ENCODE assay signal across 20 cellular contexts in the genomic region with DNA sequence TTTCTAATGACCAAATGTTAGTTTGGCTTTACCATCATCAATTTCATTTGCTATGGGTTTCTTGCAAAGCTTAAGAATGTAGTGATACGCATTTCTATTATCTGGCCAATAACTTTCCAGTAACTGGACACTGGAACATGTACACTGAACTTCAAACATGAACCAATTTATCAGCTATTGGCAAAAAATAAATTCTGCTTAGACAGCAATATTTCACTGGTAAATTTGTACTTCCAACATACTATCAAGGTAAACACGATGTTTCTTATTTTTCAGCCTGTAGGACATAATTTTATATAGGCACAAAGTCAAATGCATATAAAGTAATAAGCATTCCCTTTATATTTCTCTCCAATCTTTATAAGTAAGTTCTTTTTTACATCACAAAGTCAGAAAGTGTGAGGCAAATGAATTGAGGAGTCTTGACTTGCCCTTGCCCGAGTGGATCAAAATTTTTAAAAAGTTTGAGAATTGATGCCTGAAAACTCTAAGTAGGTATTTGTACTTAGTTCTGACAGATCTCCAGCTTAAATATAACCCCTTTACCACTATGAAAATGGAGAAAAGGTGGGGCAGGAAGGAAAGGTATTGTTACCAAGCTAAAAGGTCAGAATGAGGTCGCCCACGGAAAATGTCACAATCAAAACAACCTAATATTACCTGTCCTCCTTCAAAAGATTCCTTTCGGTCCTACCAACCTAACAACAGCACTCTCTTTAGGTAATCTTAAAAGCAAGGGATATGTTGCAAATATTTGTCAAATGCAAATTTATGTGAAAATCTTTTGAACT. TPM values are rescaled to one million over a fixed set of nuclear protein-coding genes. Genes with fewer than 3 reads are reported as not detected.
A peak's percentile ranks its signal among the peaks of the same experiment; 100 is the strongest.
DNase-seq lines count a peak whose midpoint lies in the region; ATAC-seq and TF ChIP-seq lines count a peak whose summit lies in the region.
"Had no signal": no experiment of that assay in that cellular context is flagged by ENCODE, and none has a peak within 500 bp of the region (broad histone marks: within the 10 kb centered on the region; RNA-seq: fewer than 3 reads in every experiment).

No MANE protein-coding gene starts in this region.

- H3K27ac ChIP-seq in urinary bladder (ENCODE audit: low read depth): peak overlapping the region; percentile 1
- H3K27ac ChIP-seq: WERI-Rb-1 had no signal

- intact Hi-C loops in natural killer cell (cut with micrococcal nuclease): no loop called here

- peaks cover 26% of the 10 kb centered on the region for H3K36me3 Mint-ChIP-seq in natural killer cell
- H3K36me3 Mint-ChIP-seq in natural killer cell treated with Interleukin-12 subunit alpha and Interleukin-12 subunit beta and Interleukin-15 and Interleukin-18, amount 100 ng/mL, for 72 hours: peaks cover 15% of the 10 kb centered on the region
- peaks cover 3% of the 10 kb centered on the region for H3K36me3 Mint-ChIP-seq in T-helper 17 cell (ENCODE audit: low read depth)

- no peak overlapping the region for H3K4me3 ChIP-seq in urinary bladder (ENCODE audit: low read depth, low read length)
- H3K4me3 ChIP-seq: HAP-1 had no signal

- H3K4me1 Mint-ChIP-seq in natural killer cell (peaks cover 25 to 32% of the 10 kb centered on the region in 2 donors), T-helper 17 cell (peaks cover 37% of the 10 kb centered on the region)
- H3K4me1 Mint-ChIP-seq in natural killer cell treated with Interleukin-12 subunit alpha and Interleukin-12 subunit beta and Interleukin-15 and Interleukin-18, amount 100 ng/mL, for 72 hours (ENCODE audit: low read depth in 2 of 2): peaks cover 0 to 11% of the 10 kb centered on the region in 2 donors

- no peaks in the 10 kb centered on the region for H3K4me1 ChIP-seq in urinary bladder (ENCODE audit: insufficient read depth)
- H3K4me1 ChIP-seq: HAP-1 had no signal

- H3K9me3 ChIP-seq in T-helper 17 cell (ENCODE audit: control insufficient read depth, low read length, poor library complexity, severe bottlenecking): no peaks in the 10 kb centered on the region
- H3K9me3 ChIP-seq: HAP-1 had no signal

- H3K4me3 Mint-ChIP-seq in natural killer cell (no peak overlapping the region), T-helper 17 cell (peak overlapping the region; percentile 74)
- H3K4me3 Mint-ChIP-seq in natural killer cell treated with Interleukin-12 subunit alpha and Interleukin-12 subunit beta and Interleukin-15 and Interleukin-18, amount 100 ng/mL, for 72 hours: no peak overlapping the region

- H3K9me3 Mint-ChIP-seq in natural killer cell: no peaks in the 10 kb centered on the region
- H3K9me3 Mint-ChIP-seq in natural killer cell treated with Interleukin-12 subunit alpha and Interleukin-12 subunit beta and Interleukin-15 and Interleukin-18, amount 100 ng/mL, for 72 hours: no peaks in the 10 kb centered on the region

- no peaks in the 10 kb centered on the region for H3K27me3 Mint-ChIP-seq in natural killer cell (ENCODE audit: low read depth in 2 of 2)
- H3K27me3 Mint-ChIP-seq in natural killer cell treated with Interleukin-12 subunit alpha and Interleukin-12 subunit beta and Interleukin-15 and Interleukin-18, amount 100 ng/mL, for 72 hours: no peaks in the 10 kb centered on the region
- no peaks in the 10 kb centered on the region for H3K27me3 Mint-ChIP-seq in T-helper 17 cell
- H3K27me3 Mint-ChIP-seq: progenitor cell of endocrine pancreas had no signal

- peaks cover 5% of the 10 kb centered on the region for H3K36me3 ChIP-seq in urinary bladder (ENCODE audit: insufficient read depth)

- WGBS in urinary bladder: 81% methylated on average over 6 of the region's 6 CpGs

- DNase-seq in natural killer cell (no peak), T-helper 17 cell (no peak), dermis microvascular lymphatic vessel endothelial cell (ENCODE audit: low read depth in 2 of 2) (peak; percentile 3 to 9), NCI-H2196 treated with DMSO at 0.1 percent for 48 hours (lab: John Stamatoyannopoulos, UW; ENCODE audit: unreplicated experiment) (no peak), HCEC 1CT (no peak)
- no peak for DNase-seq in natural killer cell treated with Interleukin-12 subunit alpha and Interleukin-12 subunit beta and Interleukin-15 and Interleukin-18, amount 100 ng/mL, for 72 hours (ENCODE audit: low spot score)
- DNase-seq: cerebellar nuclear complex; COR-L47; Karpas-422; left cardiac atrium; NCI-H1930; NCI-H226; NCI-H82; stimulated activated naive CD4-positive, alpha-beta T cell treated with Interleukin-2 at 50 U/mL for 16 hours; trophoblast cell; WERI-Rb-1 had no signal

- H3K27ac Mint-ChIP-seq in natural killer cell: peak overlapping the region; percentile 34 to 75
- H3K27ac Mint-ChIP-seq in natural killer cell treated with Interleukin-12 subunit alpha and Interleukin-12 subunit beta and Interleukin-15 and Interleukin-18, amount 100 ng/mL, for 72 hours: peak overlapping the region in 1 of 2 donors; percentile 19
- H3K27ac Mint-ChIP-seq in T-helper 17 cell: peak overlapping the region; percentile 90
- H3K27ac Mint-ChIP-seq: progenitor cell of endocrine pancreas had no signal

- ATAC-seq in natural killer cell (no peak), T-helper 17 cell (peak; percentile 75), GM21576 (IDR thresholded peaks at IDR 0.05; ENCODE audit: unreplicated experiment) (no peak)
- no peak for ATAC-seq in natural killer cell treated with Interleukin-12 subunit alpha and Interleukin-12 subunit beta and Interleukin-15 and Interleukin-18, amount 100 ng/mL, for 72 hours

- TF ChIP-seq CTCF in natural killer cell (IDR thresholded peaks at IDR 0.05): no peak

RNA-seq across cellular contexts. Expression of a gene that starts 41.3 kb away (rescaled TPM):
- total RNA-seq in natural killer cell: 100 to 1,000 TPM; 105 to 157 (median 126) TPM
- 10 to 100 TPM; 26.4 to 32.5 TPM for total RNA-seq in natural killer cell treated with Interleukin-12 subunit alpha and Interleukin-12 subunit beta and Interleukin-15 and Interleukin-18, amount 100 ng/mL, for 72 hours
- total RNA-seq in T-helper 17 cell: 10 to 100 TPM; 85.0 to 85.5 TPM
- total RNA-seq in dermis microvascular lymphatic vessel endothelial cell: 10.5 and 11.4 TPM in 2 replicates
- total RNA-seq in urinary bladder: 43.6 TPM
- polyA plus RNA-seq in urinary bladder: 35.4 TPM

Comparison
In these comparisons a context has a peak if more than half of its experiments do, and no peak if none do; other contexts are left out.
1. DNase-seq: peak in dermis microvascular lymphatic vessel endothelial cell (2 of 2); none in natural killer cell (single experiment), natural killer cell treated with Interleukin-12 subunit alpha and Interleukin-12 subunit beta and Interleukin-15 and Interleukin-18, amount 100 ng/mL, for 72 hours (single experiment), T-helper 17 cell (0 of 3), NCI-H2196 treated with DMSO at 0.1 percent for 48 hours (single experiment) and HCEC 1CT (single experiment).